Comparison of ENCODE assay signal across 14 cellular contexts in the genomic region with DNA sequence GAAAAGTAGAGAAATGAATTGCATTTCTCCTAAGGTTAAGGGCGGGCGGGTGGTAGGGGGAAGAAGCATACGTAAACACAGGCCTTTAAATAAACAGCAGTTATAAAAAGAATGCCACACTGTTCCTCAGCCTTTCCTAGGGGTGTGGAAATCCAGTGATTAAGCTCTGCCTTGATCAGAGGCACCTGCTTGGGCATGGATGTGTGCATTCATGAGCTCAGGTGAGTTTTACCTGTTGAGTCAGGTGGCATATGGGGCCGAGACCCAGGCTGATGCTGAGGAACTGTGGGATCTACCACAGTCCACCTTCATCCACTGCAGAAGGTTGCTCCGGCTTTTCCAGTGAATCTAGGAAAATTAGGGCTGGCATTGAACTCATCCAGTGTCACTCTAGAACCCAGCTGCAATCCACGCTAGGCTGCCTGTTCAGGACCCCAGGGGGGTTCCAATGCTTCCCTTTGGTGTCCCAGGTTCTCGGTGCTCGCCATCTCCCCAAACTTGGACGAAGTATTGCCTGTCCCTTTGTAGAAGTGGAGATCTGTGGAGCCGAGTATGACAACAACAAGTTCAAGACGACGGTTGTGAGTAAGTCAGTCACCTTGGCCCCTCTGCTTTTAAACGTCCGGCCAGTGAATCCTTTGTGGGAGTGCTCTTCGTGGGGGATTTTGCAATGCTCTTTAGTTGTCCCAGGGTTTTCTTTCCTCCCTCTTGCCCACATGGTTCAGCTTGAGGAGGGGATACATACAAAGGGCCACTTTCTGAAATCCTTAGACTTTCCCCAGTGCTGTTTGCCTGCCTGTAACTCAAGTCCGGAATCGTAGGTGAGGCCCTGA.
A peak's percentile ranks its signal among the peaks of the same experiment; 100 is the strongest.
DNase-seq lines count a peak whose midpoint lies in the region; ATAC-seq, FAIRE-seq and TF ChIP-seq lines count a peak whose summit lies in the region.
"Had no signal": no experiment of that assay in that cellular context is flagged by ENCODE, and none has a peak within 500 bp of the region (broad histone marks: within the 10 kb centered on the region; RNA-seq: fewer than 3 reads in every experiment).

No MANE protein-coding gene starts in this region.

- peak; percentile 83 for ATAC-seq in esophagus mucosa
- no peak for ATAC-seq in naive B cell (ENCODE audit: low read depth in 2 of 2)
- ATAC-seq in HG02973 (IDR thresholded peaks at IDR 0.05; ENCODE audit: unreplicated experiment) = no peak
- no peak for ATAC-seq in GM21390 (IDR thresholded peaks at IDR 0.05; ENCODE audit: unreplicated experiment)

- no peak for TF ChIP-seq POLR2A in GM12891 (IDR thresholded peaks at IDR 0.05; ENCODE audit: low read depth, low read length)

- H3K27me3 Mint-ChIP-seq in naive B cell = no peaks in the 10 kb centered on the region

- no peaks in the 10 kb centered on the region for H3K9me3 ChIP-seq in HUES64 (ENCODE audit: insufficient read depth, low read depth, low read length)
- H3K9me3 ChIP-seq: Caco-2 had no signal

- no peak overlapping the region for H3K4me3 Mint-ChIP-seq in naive B cell

- WGBS in HUES64 = 89% methylated on average over 17 of the region's 17 CpGs

- peaks cover 41% of the 10 kb centered on the region in 2 donors for H3K36me3 Mint-ChIP-seq in naive B cell

- no peaks in the 10 kb centered on the region for H3K9me3 Mint-ChIP-seq in naive B cell

- peak overlapping the region; percentile 36; the same call in 1 of the 2 replicates for H3K27ac ChIP-seq in HUES64 (ENCODE audit: low read depth, low read length)
- H3K27ac ChIP-seq: HL-60, RWPE1 had no signal

- H3K36me3 ChIP-seq in HUES64 (ENCODE audit: insufficient read depth, low read length) = no peaks in the 10 kb centered on the region

- DNase-seq in GM12891 (ENCODE audit: insufficient read length, low spot score) (no peak), naive B cell (no peak), NCI-H1105 (lab: John Stamatoyannopoulos, UW) (no peak)
- DNase-seq: KG1, NCI-H1092, NCI-H1694, NCI-H446 had no signal

- H3K27me3 ChIP-seq in HUES64 (ENCODE audit: insufficient read depth, low read length) = no peaks in the 10 kb centered on the region

- FAIRE-seq in GM12891 (lab: Jason Lieb, UNC) = no peak

- H3K4me1 Mint-ChIP-seq in naive B cell = peaks cover 0 to 13% (median 2%) of the 10 kb centered on the region in 3 donors

- H3K27ac Mint-ChIP-seq in naive B cell = peak overlapping the region in 5 of 6 donors; percentile 9 to 78 (median 21)

- H3K4me1 ChIP-seq in HUES64 (ENCODE audit: insufficient read depth, low read length) = peaks cover 52% of the 10 kb centered on the region
- H3K4me1 ChIP-seq: Caco-2 had no signal

- H3K4me3 ChIP-seq in HUES64 (ENCODE audit: low read length) = no peak overlapping the region

- no peak overlapping the region for H3K9ac ChIP-seq in HUES64 (ENCODE audit: low read depth, low read length)

TF ChIP-seq in GM12891, 5 proteins besides CTCF, POLR2A, EP300 and RAD21:
- no peak for TF ChIP-seq PAX5 (IDR thresholded peaks at IDR 0.05; ENCODE audit: insufficient read depth, low read length, severe bottlenecking)
- TF ChIP-seq POLR2AphosphoS5 (IDR thresholded peaks at IDR 0.05; ENCODE audit: low read depth, low read length) = 0 out of 2 replicates have a peak, but pooled peaks have one; percentile 3
